ENCODE assay signal across 10 cellular contexts in genomic region chr5:59123595-59124561, GRCh38.
DNase-seq lines count a peak whose midpoint lies in the region; ATAC-seq and TF ChIP-seq lines count a peak whose summit lies in the region.
"Had no signal": no experiment of that assay in that cellular context is flagged by ENCODE, and none has a peak within 500 bp of the region (broad histone marks: within the 10 kb centered on the region; RNA-seq: fewer than 3 reads in every experiment).

No MANE protein-coding gene starts in this region.

- H3K27ac ChIP-seq in heart right ventricle = peak overlapping the region in 8 of 10 donors; percentile 11 to 89 (median 62)
- peak overlapping the region; percentile 21 to 88 (median 40) for H3K27ac ChIP-seq in gastroesophageal sphincter
- H3K27ac ChIP-seq in vagina = peak overlapping the region; percentile 7
- H3K27ac ChIP-seq: GM23248 had no signal

- DNase-seq in heart right ventricle (no peak), Right ventricle myocardium superior (no peak), vagina (ENCODE audit: extremely low spot score in 2 of 2) (no peak), A172 (ENCODE audit: low spot score) (no peak), HT-29 (ENCODE audit: low spot score) (no peak)
- DNase-seq in Jurkat, Clone E6-1 (ENCODE audit: low read depth, low spot score) = peak; percentile 45
- DNase-seq: GM23248; stimulated activated CD4-positive, alpha-beta T cell treated with anti-CD3 and anti-CD28 coated beads, Interleukin-4, amount 100 ng/mL, for 24 hours had no signal

- no peaks in the 10 kb centered on the region for H3K36me3 ChIP-seq in heart right ventricle
- H3K36me3 ChIP-seq in gastroesophageal sphincter = no peaks in the 10 kb centered on the region
- no peaks in the 10 kb centered on the region for H3K36me3 ChIP-seq in vagina

- 49 to 70% methylated on average over 5 of the region's 5 CpGs for WGBS in heart right ventricle, 2 donors
- 25 to 37% methylated on average over 4 to 5 of the region's 5 CpGs for WGBS in gastroesophageal sphincter (ENCODE audit: low coverage in 1 of 2), 2 donors

- peaks cover 0 to 53% (median 36%) of the 10 kb centered on the region in 9 donors for H3K4me1 ChIP-seq in heart right ventricle
- peaks cover 3 to 43% (median 9%) of the 10 kb centered on the region in 3 donors for H3K4me1 ChIP-seq in gastroesophageal sphincter
- peaks cover 30% of the 10 kb centered on the region for H3K4me1 ChIP-seq in vagina

- TF ChIP-seq CTCF in heart right ventricle (IDR thresholded peaks at IDR 0.05) (no peak), gastroesophageal sphincter (IDR thresholded peaks at IDR 0.05) (no peak), vagina (IDR thresholded peaks at IDR 0.05) (no peak)

- TF ChIP-seq EP300 in gastroesophageal sphincter (IDR thresholded peaks at IDR 0.05) = no peak

- H3K4me3 ChIP-seq in heart right ventricle = no peak overlapping the region
- H3K4me3 ChIP-seq in Jurkat, Clone E6-1 (ENCODE audit: low read length) = no peak overlapping the region
- H3K4me3 ChIP-seq in gastroesophageal sphincter = no peak overlapping the region
- no peak overlapping the region for H3K4me3 ChIP-seq in vagina
- H3K4me3 ChIP-seq: GM23248 had no signal

- TF ChIP-seq POLR2A in gastroesophageal sphincter (IDR thresholded peaks at IDR 0.05) (no peak), vagina (IDR thresholded peaks at IDR 0.05) (no peak)

- H3K9me3 ChIP-seq in heart right ventricle (no peaks in the 10 kb centered on the region), gastroesophageal sphincter (no peaks in the 10 kb centered on the region), vagina (no peaks in the 10 kb centered on the region)

- intact Hi-C loops in heart right ventricle (cut with DNase I) (loop anchor here in 2 of 10 donors (2.0 to 10.0 kb wide), 2 partner anchors 79 to 85 kb away; no protein-coding TSS in a partner anchor), Right ventricle myocardium superior (cut with DNase I) (no loop called here), vagina (cut with DNase I) (no loop called here)

- H3K27me3 ChIP-seq in heart right ventricle = no peaks in the 10 kb centered on the region
- H3K27me3 ChIP-seq in gastroesophageal sphincter = no peaks in the 10 kb centered on the region
- no peaks in the 10 kb centered on the region for H3K27me3 ChIP-seq in vagina

- ATAC-seq in heart right ventricle (no peak), Right ventricle myocardium superior (ENCODE audit: poor library complexity) (no peak), gastroesophageal sphincter (no peak), GM19467 (IDR thresholded peaks at IDR 0.05; ENCODE audit: unreplicated experiment) (no peak)

Comparison
In these comparisons a context has a peak if more than half of its experiments do, and no peak if none do; other contexts are left out.
1. H3K27ac ChIP-seq: peak in every context shown above with its lines; median percentile 62 in heart right ventricle; 40 in gastroesophageal sphincter; 7 in vagina.